Comparison of ENCODE assay signal across 16 cellular contexts in genomic region chr7:91045626-91046025, GRCh38.
"Had no signal": no experiment of that assay in that cellular context is flagged by ENCODE, and none has a peak within 500 bp of the region (broad histone marks: within the 10 kb centered on the region; RNA-seq: fewer than 3 reads in every experiment).

No MANE protein-coding gene starts in this region.

- H3K36me3 ChIP-seq: neural progenitor cell, upper lobe of left lung had no signal

- H3K4me3 ChIP-seq: body of pancreas, neural progenitor cell, upper lobe of left lung had no signal

- H3K27ac Mint-ChIP-seq: activated CD4-positive, alpha-beta T cell treated with anti-CD3 and anti-CD28 coated beads, Interleukin-2, amount 10 ng/mL, durations not matched to agents 24 days and 14 days; activated naive CD4-positive, alpha-beta T cell treated with anti-CD3 and anti-CD28 coated beads, Interleukin-2, amount 50 U/mL, for 72 hours; activated T-cell treated with anti-CD3 and anti-CD28 coated beads, Interleukin-2, amount 50 U/mL, for 72 hours; dendritic cell treated with granulocyte-macrophage colony-stimulating factor and Interleukin-4, amounts not matched to agents 40 ng/mL and 50 ng/mL, for 4 days; neural progenitor cell; stimulated activated effector memory CD8-positive, alpha-beta T cell treated with anti-CD3 and anti-CD28 coated beads, Interleukin-12 subunit alpha, Interleukin-12 subunit beta, amount 100 ng/mL, for 72 hours had no signal

- ATAC-seq: activated naive CD4-positive, alpha-beta T cell treated with anti-CD3 and anti-CD28 coated beads, Interleukin-2, amount 50 U/mL, for 72 hours; activated T-cell treated with anti-CD3 and anti-CD28 coated beads, Interleukin-2, amount 50 U/mL, for 72 hours; body of pancreas; stimulated activated effector memory CD8-positive, alpha-beta T cell treated with anti-CD3 and anti-CD28 coated beads, Interleukin-12 subunit alpha, Interleukin-12 subunit beta, amount 100 ng/mL, for 72 hours had no signal

- H3K27me3 ChIP-seq: body of pancreas, neural progenitor cell, upper lobe of left lung had no signal

- H3K9me3 Mint-ChIP-seq: activated naive CD4-positive, alpha-beta T cell treated with anti-CD3 and anti-CD28 coated beads, Interleukin-2, amount 50 U/mL, for 72 hours; dendritic cell treated with granulocyte-macrophage colony-stimulating factor and Interleukin-4, amounts not matched to agents 40 ng/mL and 50 ng/mL, for 4 days; naive B cell; neural progenitor cell had no signal

- H3K27ac ChIP-seq: body of pancreas, neural progenitor cell, parathyroid adenoma had no signal

- H3K4me1 ChIP-seq: body of pancreas, parathyroid adenoma had no signal

- H3K9me3 ChIP-seq: body of pancreas, upper lobe of left lung had no signal

- H3K4me1 Mint-ChIP-seq: stimulated activated effector memory CD8-positive, alpha-beta T cell treated with anti-CD3 and anti-CD28 coated beads, Interleukin-12 subunit alpha, Interleukin-12 subunit beta, amount 100 ng/mL, for 72 hours had no signal

- DNase-seq: activated CD4-positive, alpha-beta T cell treated with anti-CD3 and anti-CD28 coated beads, Interleukin-2, amount 10 ng/mL, durations not matched to agents 24 days and 14 days; activated CD4-positive, CD25-positive, alpha-beta regulatory T cell; activated CD8-positive, alpha-beta memory T cell treated with anti-CD3 and anti-CD28 coated beads, Interleukin-2, amount 50 U/mL, for 48 hours; activated gamma-delta T cell; activated T-cell treated with anti-CD3 and anti-CD28 coated beads, Interleukin-2, amount 50 U/mL, for 72 hours; amniotic stem cell; body of pancreas; effector memory CD4-positive, alpha-beta T cell; naive B cell; upper lobe of left lung had no signal

- H3K27me3 Mint-ChIP-seq: activated CD4-positive, alpha-beta T cell treated with anti-CD3 and anti-CD28 coated beads, Interleukin-2, amount 10 ng/mL, durations not matched to agents 24 days and 14 days; central memory CD8-positive, alpha-beta T cell; dendritic cell treated with granulocyte-macrophage colony-stimulating factor and Interleukin-4, amounts not matched to agents 40 ng/mL and 50 ng/mL, for 4 days; naive B cell had no signal

- H3K36me3 Mint-ChIP-seq: activated naive CD4-positive, alpha-beta T cell treated with anti-CD3 and anti-CD28 coated beads, Interleukin-2, amount 50 U/mL, for 72 hours; stimulated activated effector memory CD8-positive, alpha-beta T cell treated with anti-CD3 and anti-CD28 coated beads, Interleukin-12 subunit alpha, Interleukin-12 subunit beta, amount 100 ng/mL, for 72 hours had no signal

- H3K4me3 Mint-ChIP-seq: activated CD4-positive, alpha-beta T cell treated with anti-CD3 and anti-CD28 coated beads, Interleukin-2, amount 10 ng/mL, durations not matched to agents 24 days and 14 days; activated T-cell treated with anti-CD3 and anti-CD28 coated beads, Interleukin-2, amount 50 U/mL, for 72 hours; central memory CD8-positive, alpha-beta T cell; dendritic cell treated with granulocyte-macrophage colony-stimulating factor and Interleukin-4, amounts not matched to agents 40 ng/mL and 50 ng/mL, for 4 days; naive B cell; neural progenitor cell; stimulated activated effector memory CD8-positive, alpha-beta T cell treated with anti-CD3 and anti-CD28 coated beads, Interleukin-12 subunit alpha, Interleukin-12 subunit beta, amount 100 ng/mL, for 72 hours had no signal
